In the genomic region with DNA sequence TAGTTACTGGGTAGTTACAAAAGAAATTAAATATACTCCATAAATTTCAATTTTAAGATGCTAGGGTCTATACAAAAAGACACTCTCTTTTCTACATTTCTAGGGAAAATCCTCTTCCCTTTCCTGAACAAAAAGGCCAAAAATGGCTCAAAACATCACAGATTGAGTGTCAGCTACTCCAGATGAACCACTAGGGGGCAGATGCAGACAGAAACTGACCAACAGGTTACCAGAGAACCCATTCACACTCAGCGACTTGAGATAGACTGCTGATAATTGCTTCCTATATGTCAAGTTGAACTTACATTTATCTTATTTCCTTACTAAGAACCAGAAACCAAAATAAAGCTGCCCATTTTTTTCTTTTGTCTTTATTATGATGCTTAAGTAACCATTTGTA, we compare ENCODE assay signal across 8 cellular contexts.
DNase-seq lines count a peak whose midpoint lies in the region; ATAC-seq and TF ChIP-seq lines count a peak whose summit lies in the region.

No MANE protein-coding gene starts in this region.

- H3K4me1 ChIP-seq in OCI-LY3 (ENCODE audit: low read length), result no peaks in the 10 kb centered on the region

- H3K27me3 ChIP-seq in OCI-LY3 (ENCODE audit: low read depth, low read length), result no peaks in the 10 kb centered on the region

- H4K20me1 ChIP-seq in OCI-LY3 (ENCODE audit: insufficient read depth, low read length), result no peaks in the 10 kb centered on the region

- H3K9ac ChIP-seq in OCI-LY3 (ENCODE audit: low read length), result no peak overlapping the region

- H3K4me2 ChIP-seq in OCI-LY3 (ENCODE audit: low read length), result no peak overlapping the region

- no peaks in the 10 kb centered on the region for H3K79me2 ChIP-seq in OCI-LY3 (ENCODE audit: low read length)

- H3K4me3 ChIP-seq in GM12865 (ENCODE audit: low read depth, low read length), result no peak overlapping the region
- H3K4me3 ChIP-seq in OCI-LY3 (ENCODE audit: low read length), result no peak overlapping the region
- H3K4me3 ChIP-seq in fibroblast of the aortic adventitia (ENCODE audit: low read depth, low read length), result no peak overlapping the region

- H3K27ac ChIP-seq in OCI-LY3 (ENCODE audit: low read length), result no peak overlapping the region

- ATAC-seq in GM19467 (IDR thresholded peaks at IDR 0.05; ENCODE audit: unreplicated experiment), result no peak

- no peak overlapping the region for H2AFZ ChIP-seq in OCI-LY3 (ENCODE audit: low read depth, low read length)

- H3K36me3 ChIP-seq in OCI-LY3 (replicated peaks; ENCODE audit: low read depth, low read length), result no peaks in the 10 kb centered on the region

- in situ Hi-C loops in ACHN (cut with HindIII; ENCODE audit: low pct_ligation_motif_present, low pct_unique_long_range_greater_than_20kb, low sequenced_read_pairs), result no loop called here

- H3K9me3 ChIP-seq in OCI-LY3 (ENCODE audit: insufficient read depth, low read length), result no peaks in the 10 kb centered on the region

- DNase-seq in ACHN (peak; percentile 2), GM12865 (ENCODE audit: low read depth) (peak; percentile 26), fibroblast of the aortic adventitia (ENCODE audit: low read depth) (peak; percentile 10), foreskin melanocyte (no peak), cerebellar nuclear complex (lab: John Stamatoyannopoulos, UW) (no peak), retina (no peak)

- peak; percentile 43 for TF ChIP-seq CTCF in GM12865 (IDR thresholded peaks at IDR 0.05; ENCODE audit: insufficient read depth, low read depth, low read length, missing control alignments)
- TF ChIP-seq CTCF in OCI-LY3 (IDR thresholded peaks at IDR 0.05; ENCODE audit: low read depth, low read length), result peak; percentile 64
- TF ChIP-seq CTCF in fibroblast of the aortic adventitia (IDR thresholded peaks at IDR 0.05; ENCODE audit: insufficient read depth, low read length), result peak; percentile 54

Comparison
In these comparisons a context has a peak if more than half of its experiments do, and no peak if none do; other contexts are left out.
1. DNase-seq: peak in ACHN (single experiment), GM12865 (single experiment) and fibroblast of the aortic adventitia (single experiment); none in foreskin melanocyte (single experiment), cerebellar nuclear complex (0 of 2) and retina (single experiment).
2. Peak in every context shown above with its lines, with median percentiles within 50 percentile points of each other: CTCF ChIP-seq.